ENCODE assay signal across 1 cellular context in genomic region chr11:92136792-92137191, GRCh38.
TF ChIP-seq lines count a peak whose summit lies in the region.

No MANE protein-coding gene starts in this region.

TF ChIP-seq in SK-N-SH treated with all-trans-retinoic acid at 6 μM for 48 hours, 23 proteins besides CTCF, POLR2A, EP300 and RAD21 (continued from another document):
- TF ChIP-seq PATZ1 (CRISPR knock-in tag; IDR thresholded peaks at IDR 0.05; ENCODE audit: borderline replicate concordance), result no peak
- no peak for TF ChIP-seq GLIS3 (CRISPR knock-in tag; IDR thresholded peaks at IDR 0.05)
- no peak for TF ChIP-seq CREB5 (CRISPR knock-in tag; IDR thresholded peaks at IDR 0.05; ENCODE audit: low read depth)
- no peak for TF ChIP-seq RARB (CRISPR knock-in tag; IDR thresholded peaks at IDR 0.05)
- TF ChIP-seq ZFP30 (CRISPR knock-in tag; IDR thresholded peaks at IDR 0.05), result no peak
- no peak for TF ChIP-seq CSDC2 (CRISPR knock-in tag; IDR thresholded peaks at IDR 0.05)
- TF ChIP-seq TCF4 (CRISPR knock-in tag; IDR thresholded peaks at IDR 0.05; ENCODE audit: borderline replicate concordance), result no peak
